22 cellular contexts compared by ENCODE assay signal in the genomic region with DNA sequence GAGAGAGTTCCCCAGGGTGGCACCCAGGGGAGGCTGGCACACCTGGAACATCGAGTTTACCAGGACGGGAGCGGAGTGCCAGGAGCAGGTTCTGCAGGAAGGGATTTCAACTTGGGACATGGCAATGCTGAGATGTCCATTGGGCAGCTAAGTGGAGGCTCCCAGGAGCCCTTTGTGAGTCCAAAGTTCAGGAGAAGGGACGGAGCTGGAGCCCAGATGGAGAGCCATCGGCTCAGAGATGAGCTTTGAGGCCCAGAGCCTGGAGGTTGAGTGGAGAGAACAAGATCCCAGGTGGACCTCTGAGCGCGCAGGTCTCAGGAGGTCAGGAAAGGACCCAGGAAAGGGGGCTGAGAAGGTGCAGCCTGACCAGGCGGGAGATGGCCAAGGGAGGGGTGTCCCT.
"Had no signal": no experiment of that assay in that cellular context is flagged by ENCODE, and none has a peak within 500 bp of the region (broad histone marks: within the 10 kb centered on the region; RNA-seq: fewer than 3 reads in every experiment).

No MANE protein-coding gene starts in this region.

- ATAC-seq: heart left ventricle; left colon; left ventricle myocardium superior; mucosa of descending colon; naive thymus-derived CD8-positive, alpha-beta T cell; pancreas; psoas muscle; sciatic nerve had no signal

- FAIRE-seq: pancreas, urothelium cell line had no signal

- H3K27ac ChIP-seq: colonic mucosa, heart left ventricle, pancreas, psoas muscle, skin epidermis had no signal

- H3K4me3 Mint-ChIP-seq: endodermal cell; naive thymus-derived CD8-positive, alpha-beta T cell had no signal

- H3K9me3 ChIP-seq: colonic mucosa, heart left ventricle, mucosa of descending colon, pancreas, psoas muscle had no signal

- H3K9me3 Mint-ChIP-seq: endodermal cell had no signal

- H3K4me3 ChIP-seq: colonic mucosa, heart left ventricle, lung, mucosa of descending colon, pancreas, psoas muscle, skin epidermis had no signal

- H3K27me3 ChIP-seq: colonic mucosa, heart left ventricle, pancreas had no signal

- H3K4me1 Mint-ChIP-seq: naive thymus-derived CD8-positive, alpha-beta T cell had no signal

- H3K4me1 ChIP-seq: colonic mucosa, psoas muscle had no signal

- H3K36me3 ChIP-seq: colonic mucosa, heart left ventricle, pancreas had no signal

- H3K36me3 Mint-ChIP-seq: naive thymus-derived CD8-positive, alpha-beta T cell had no signal

- H3K27ac Mint-ChIP-seq: endodermal cell had no signal

- DNase-seq: colonic mucosa; dermis blood vessel endothelial cell; effector CD4-positive, alpha-beta T cell; endodermal cell; foreskin melanocyte; hippocampal formation; left ventricle myocardium superior; mucosa of descending colon; naive thymus-derived CD8-positive, alpha-beta T cell; nucleus accumbens; pancreas; psoas muscle; retina; stimulated activated CD4-positive, alpha-beta T cell treated with anti-CD3 and anti-CD28 coated beads, Interleukin-12 subunit alpha, Interleukin-12 subunit beta, amount 100 ng/mL, for 4 hours; stimulated activated CD4-positive, alpha-beta T cell treated with anti-CD3 and anti-CD28 coated beads, Interleukin-2, amount 100 ng/mL, for 48 hours; stimulated activated naive CD4-positive, alpha-beta T cell treated with Interleukin-2 at 50 U/mL for 16 hours had no signal
